1 cellular context compared by ENCODE assay signal in genomic region chr19:52028027-52028779, GRCh38.
TF ChIP-seq lines count a peak whose summit lies in the region.

TSS of gene ZNF614 (minus strand) at chr19:52028379. CDS start at chr19:52025745, 2,634 bp downstream.

TF ChIP-seq in HepG2, 621 proteins besides CTCF, POLR2A, EP300 and RAD21 (continued from another document and continues in another):
- TF ChIP-seq DRAP1 (CRISPR knock-in tag; IDR thresholded peaks at IDR 0.05) (peak; percentile 43), ZKSCAN1 (IDR thresholded peaks at IDR 0.05; ENCODE audit: low read length) (no peak; the same call in 1 of the 2 replicates), BCL3 (CRISPR knock-in tag; IDR thresholded peaks at IDR 0.05) (peak; percentile 72), ZFP37 (CRISPR knock-in tag; IDR thresholded peaks at IDR 0.05; ENCODE audit: borderline replicate concordance) (peak; percentile 74; the same call in 1 of the 2 replicates), ZNF576 (CRISPR knock-in tag; IDR thresholded peaks at IDR 0.05) (peak; percentile 76; the same call in 1 of the 2 replicates), ZNF3 (CRISPR knock-in tag; IDR thresholded peaks at IDR 0.05) (no peak; the same call in 1 of the 2 replicates), ZFX (CRISPR knock-in tag; IDR thresholded peaks at IDR 0.05; ENCODE audit: low read depth) (peak; percentile 90), SIN3A (IDR thresholded peaks at IDR 0.05; ENCODE audit: borderline replicate concordance, low read depth, low read length) (peak; percentile 45; the same call in 1 of the 2 replicates), ZNF597 (CRISPR knock-in tag; IDR thresholded peaks at IDR 0.05) (no peak), NRL (CRISPR knock-in tag; IDR thresholded peaks at IDR 0.05; ENCODE audit: borderline replicate concordance) (peak; percentile 81), PRPF4 (IDR thresholded peaks at IDR 0.05; ENCODE audit: low read depth, low read length, poor library complexity, severe bottlenecking) (no peak), SP1 (IDR thresholded peaks at IDR 0.05) (no peak), SP1 (CRISPR knock-in tag; IDR thresholded peaks at IDR 0.05) (peak; percentile 30; the same call in 1 of the 2 replicates), GABPA (IDR thresholded peaks at IDR 0.05; ENCODE audit: low read depth, low read length) (no peak), GABPA (CRISPR knock-in tag; IDR thresholded peaks at IDR 0.05; ENCODE audit: low read depth) (peak; percentile 51; the same call in 1 of the 2 replicates), EHMT2 (IDR thresholded peaks at IDR 0.05; ENCODE audit: borderline replicate concordance, low read depth, low read length) (no peak), ZNF501 (CRISPR knock-in tag; IDR thresholded peaks at IDR 0.05) (peak; percentile 95), ZNF367 (CRISPR knock-in tag; IDR thresholded peaks at IDR 0.05; ENCODE audit: borderline replicate concordance) (no peak), ELF1 (CRISPR knock-in tag; IDR thresholded peaks at IDR 0.05) (no peak; the same call in none of the 2 replicates), PLRG1 (conservative IDR thresholded peaks at IDR 0.05) (no peak), ZNF232 (CRISPR knock-in tag; IDR thresholded peaks at IDR 0.05; ENCODE audit: borderline replicate concordance) (0 out of 2 replicates have a peak, but pooled peaks have one; percentile 33), PCBP2 (optimal IDR thresholded peaks at IDR 0.05; ENCODE audit: low read depth, low read length, poor library complexity, severe bottlenecking) (no peak), XRCC5 (optimal IDR thresholded peaks at IDR 0.05; ENCODE audit: low read length) (peak; percentile 90), ZBTB40 (IDR thresholded peaks at IDR 0.05) (no peak), ZBTB40 (CRISPR knock-in tag; IDR thresholded peaks at IDR 0.05) (peak; percentile 70; the same call in 1 of the 2 replicates), ZNF460 (CRISPR knock-in tag; IDR thresholded peaks at IDR 0.05; ENCODE audit: borderline replicate concordance) (no peak), HMG20B (CRISPR knock-in tag; conservative IDR thresholded peaks at IDR 0.05) (no peak), ZBTB1 (CRISPR knock-in tag; IDR thresholded peaks at IDR 0.05; ENCODE audit: borderline replicate concordance) (no peak), ETV6 (CRISPR knock-in tag; conservative IDR thresholded peaks at IDR 0.05) (0 out of 2 replicates have a peak, but pooled peaks have one; percentile 37), KDM5B (CRISPR knock-in tag; IDR thresholded peaks at IDR 0.05; ENCODE audit: borderline replicate concordance) (peak; percentile 87), NFYB (CRISPR knock-in tag; IDR thresholded peaks at IDR 0.05) (0 out of 2 replicates have a peak, but pooled peaks have one; percentile 37), ZNF605 (CRISPR knock-in tag; IDR thresholded peaks at IDR 0.05) (peak; percentile 88), ZNF710 (CRISPR knock-in tag; IDR thresholded peaks at IDR 0.05; ENCODE audit: borderline replicate concordance) (peak; percentile 83), ATF5 (CRISPR knock-in tag; IDR thresholded peaks at IDR 0.05; ENCODE audit: low read depth) (no peak), PHF8 (CRISPR knock-in tag; IDR thresholded peaks at IDR 0.05) (peak; percentile 95), ZBTB43 (CRISPR knock-in tag; conservative IDR thresholded peaks at IDR 0.05) (0 out of 2 replicates have a peak, but pooled peaks have one; percentile 43), ZNF883 (CRISPR knock-in tag; IDR thresholded peaks at IDR 0.05; ENCODE audit: not compliant biosample characterization) (no peak), SATB2 (CRISPR knock-in tag; IDR thresholded peaks at IDR 0.05) (no peak), HOXA3 (CRISPR knock-in tag; IDR thresholded peaks at IDR 0.05) (peak; percentile 99), ZNF275 (CRISPR knock-in tag; IDR thresholded peaks at IDR 0.05; ENCODE audit: borderline replicate concordance) (peak; percentile 83), ZNF282 (IDR thresholded peaks at IDR 0.05; ENCODE audit: partially characterized antibody) (no peak), RELA (CRISPR knock-in tag; IDR thresholded peaks at IDR 0.05) (peak; percentile 81; the same call in 1 of the 2 replicates), ZNF713 (CRISPR knock-in tag; IDR thresholded peaks at IDR 0.05) (no peak), POLR2G (IDR thresholded peaks at IDR 0.05; ENCODE audit: low read depth, low read length) (peak; percentile 94), CHD2 (IDR thresholded peaks at IDR 0.05; ENCODE audit: low read depth, low read length) (peak; percentile 94), HMGA1 (CRISPR knock-in tag; conservative IDR thresholded peaks at IDR 0.05) (no peak), ZBTB14 (CRISPR knock-in tag; IDR thresholded peaks at IDR 0.05) (no peak), REL (CRISPR knock-in tag; conservative IDR thresholded peaks at IDR 0.05) (no peak; the same call in 1 of the 2 replicates)
